Comparison of ENCODE assay signal across 24 cellular contexts in the genomic region with DNA sequence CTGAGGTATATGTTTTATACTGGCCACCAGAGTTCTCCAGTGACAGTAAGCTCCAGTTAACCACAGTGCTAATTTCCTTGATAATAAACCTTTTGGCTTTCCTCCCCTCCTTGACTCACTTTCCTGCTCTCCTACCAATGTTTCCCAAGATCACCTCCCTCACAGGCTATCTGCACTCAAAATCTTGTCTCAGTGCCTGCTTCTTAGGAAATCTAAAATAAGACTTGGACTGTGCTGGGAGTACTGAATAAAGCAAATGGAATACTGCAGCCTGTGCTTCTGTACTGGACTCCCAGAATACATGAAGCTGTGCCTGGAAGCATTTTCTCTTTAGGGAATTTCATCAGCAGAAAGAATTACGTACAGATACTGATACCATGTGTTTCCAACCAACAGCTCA. TPM values are rescaled to one million over a fixed set of nuclear protein-coding genes. Genes with fewer than 3 reads are reported as not detected.
DNase-seq lines count a peak whose midpoint lies in the region; ATAC-seq, FAIRE-seq and TF ChIP-seq lines count a peak whose summit lies in the region.
"Had no signal": no experiment of that assay in that cellular context is flagged by ENCODE, and none has a peak within 500 bp of the region (broad histone marks: within the 10 kb centered on the region; RNA-seq: fewer than 3 reads in every experiment).

No MANE protein-coding gene starts in this region.

- peak overlapping the region; percentile 48; the same call in 1 of the 2 replicates for H2AFZ ChIP-seq in Karpas-422 (ENCODE audit: low read length)
- no peak overlapping the region for H2AFZ ChIP-seq in astrocyte (ENCODE audit: low read depth, low read length)
- no peak overlapping the region for H2AFZ ChIP-seq in PC-3 (ENCODE audit: low read length)

- no peak for DNase-seq in T-helper 2 cell treated with Interferon-gamma antibody and Interleukin-4, amounts not matched to agents 5 μg/mL and 100 μg/mL, for 36 hours (ENCODE audit: low spot score)
- DNase-seq in T-helper 2 cell (no peak), Karpas-422 (no peak), astrocyte (ENCODE audit: low read depth) (no peak), right cardiac atrium (no peak), PC-3 (no peak), right lobe of liver (no peak)
- DNase-seq: 8988T; activated CD8-positive, alpha-beta T cell treated with anti-CD3 and anti-CD28 coated beads for 36 hours; activated effector memory CD4-positive, alpha-beta T cell treated with anti-CD3 and anti-CD28 coated beads, Interleukin-2, amount 50 U/mL, for 16 hours; aorta; DMS 273 treated with DMSO at 0.1 percent for 48 hours; effector memory CD4-positive, alpha-beta T cell; GF-D8; heart right ventricle; NCI-H1105 treated with DMSO at 0.1 percent for 48 hours; NCI-H2081 treated with DMSO at 0.1 percent for 48 hours; NCI-H510A treated with DMSO at 0.1 percent for 48 hours; ovary; Right ventricle myocardium superior; stimulated activated naive CD4-positive, alpha-beta T cell treated with Interleukin-2 at 50 U/mL for 16 hours; transverse colon had no signal

- H3K9me2 ChIP-seq in Karpas-422 (replicated peaks; ENCODE audit: insufficient read depth, low read length) (no peaks in the 10 kb centered on the region), PC-3 (replicated peaks; ENCODE audit: low read length) (no peaks in the 10 kb centered on the region)

- POLR2A ChIA-PET in PC-3 (lab: Charles Lee; ENCODE audit: unreplicated experiment) = no interaction called here

- no peak overlapping the region for H3K4me2 ChIP-seq in Karpas-422 (ENCODE audit: low read depth, low read length, poor library complexity, severe bottlenecking)
- H3K4me2 ChIP-seq in astrocyte (ENCODE audit: low read length) = no peak overlapping the region
- no peak overlapping the region for H3K4me2 ChIP-seq in PC-3 (ENCODE audit: low read length)

- WGBS in right cardiac atrium = 83% methylated on average over 1 of the region's 1 CpG
- WGBS in right lobe of liver (ENCODE audit: insufficient coverage, low coverage, low lambda C conversion rate, missing lambda C conversion rate) = 57% methylated on average over 1 of the region's 1 CpG

- H3K79me2 ChIP-seq in Karpas-422 (ENCODE audit: low read length) = peaks cover 33% of the 10 kb centered on the region
- H3K79me2 ChIP-seq in astrocyte (ENCODE audit: insufficient read depth, low read length) = peaks cover 33% of the 10 kb centered on the region
- H3K79me2 ChIP-seq in PC-3 (ENCODE audit: low read length) = peaks cover 34% of the 10 kb centered on the region

- ATAC-seq in right cardiac atrium (no peak), PC-3 (no peak), right lobe of liver (no peak)
- ATAC-seq: activated CD8-positive, alpha-beta T cell treated with anti-CD3 and anti-CD28 coated beads for 36 hours; heart right ventricle had no signal

- no TSS peak for BruUV-seq in PC-3 (replicated peaks; lab: Mats Ljungman, UMichigan)

- H3K27ac Mint-ChIP-seq in T-helper 2 cell treated with Interferon-gamma antibody and Interleukin-4, amounts not matched to agents 5 μg/mL and 100 μg/mL, for 36 hours = peak overlapping the region; percentile 96
- H3K27ac Mint-ChIP-seq in astrocyte (ENCODE audit: unreplicated experiment) (peak overlapping the region; percentile 4), nephron (peak overlapping the region; percentile 92 to 98 (median 94))

- H3K9ac ChIP-seq in Karpas-422 (ENCODE audit: low read length) = no peak overlapping the region
- no peak overlapping the region for H3K9ac ChIP-seq in astrocyte (ENCODE audit: low read length)
- no peak overlapping the region for H3K9ac ChIP-seq in PC-3 (ENCODE audit: low read length)

- TF ChIP-seq POLR2A in right lobe of liver (IDR thresholded peaks at IDR 0.05) = no peak

- intact Hi-C loops in right cardiac atrium (cut with DNase I) = no loop called here
- intact Hi-C loops in PC-3 (cut with micrococcal nuclease) = loop anchor here (5.0 kb wide), 2 partner anchors 53 to 113 kb away; a partner anchor contains a TSS
- intact Hi-C loops in right lobe of liver (cut with DNase I) = no loop called here

- H3K9me3 ChIP-seq in Karpas-422 (ENCODE audit: low read length) (no peaks in the 10 kb centered on the region), astrocyte (ENCODE audit: insufficient read depth, low read depth, low read length) (no peaks in the 10 kb centered on the region), right cardiac atrium (ENCODE audit: control insufficient read depth, low read length) (no peaks in the 10 kb centered on the region), PC-3 (ENCODE audit: low read length) (no peaks in the 10 kb centered on the region), right lobe of liver (no peaks in the 10 kb centered on the region)
- H3K9me3 ChIP-seq: heart right ventricle, ovary, transverse colon had no signal

- H3K36me3 ChIP-seq in Karpas-422 (ENCODE audit: insufficient read depth, low read length) = no peaks in the 10 kb centered on the region
- H3K36me3 ChIP-seq in astrocyte (ENCODE audit: insufficient read depth, low read length) = no peaks in the 10 kb centered on the region
- no peaks in the 10 kb centered on the region for H3K36me3 ChIP-seq in PC-3 (ENCODE audit: low read depth, low read length)
- H3K36me3 ChIP-seq in right lobe of liver = no peaks in the 10 kb centered on the region
- H3K36me3 ChIP-seq: heart right ventricle, ovary, transverse colon had no signal

- no peaks in the 10 kb centered on the region for H3K9me3 Mint-ChIP-seq in T-helper 2 cell treated with Interferon-gamma antibody and Interleukin-4, amounts not matched to agents 5 μg/mL and 100 μg/mL, for 36 hours
- H3K9me3 Mint-ChIP-seq in astrocyte (ENCODE audit: unreplicated experiment) (no peaks in the 10 kb centered on the region), nephron (no peaks in the 10 kb centered on the region)
- H3K9me3 Mint-ChIP-seq: activated CD8-positive, alpha-beta T cell treated with anti-CD3 and anti-CD28 coated beads for 36 hours had no signal

- peaks cover 5% of the 10 kb centered on the region; the same call in 1 of the 2 replicates for H4K20me1 ChIP-seq in Karpas-422 (ENCODE audit: insufficient read depth, low read depth, low read length)
- peaks cover 6% of the 10 kb centered on the region for H4K20me1 ChIP-seq in astrocyte (ENCODE audit: insufficient read depth, low read length)
- H4K20me1 ChIP-seq in PC-3 (ENCODE audit: low read length) = peaks cover 17% of the 10 kb centered on the region; the same call in 1 of the 2 replicates

- no peak overlapping the region for H3K4me3 Mint-ChIP-seq in T-helper 2 cell treated with Interferon-gamma antibody and Interleukin-4, amounts not matched to agents 5 μg/mL and 100 μg/mL, for 36 hours
- H3K4me3 Mint-ChIP-seq in astrocyte (ENCODE audit: unreplicated experiment) (no peak overlapping the region), nephron (peak overlapping the region; percentile 94 to 99 (median 96))

- H3K4me1 Mint-ChIP-seq in T-helper 2 cell treated with Interferon-gamma antibody and Interleukin-4, amounts not matched to agents 5 μg/mL and 100 μg/mL, for 36 hours (ENCODE audit: low read depth) = peaks cover 32% of the 10 kb centered on the region
- H3K4me1 Mint-ChIP-seq in astrocyte (ENCODE audit: low read depth, unreplicated experiment) (peaks cover 9% of the 10 kb centered on the region), nephron (peaks cover 38% of the 10 kb centered on the region)

- FAIRE-seq in astrocyte (lab: Jason Lieb, UNC) = no peak
- FAIRE-seq: HTR-8/SVneo had no signal

- H3K27ac ChIP-seq in Karpas-422 (ENCODE audit: low read length) = no peak overlapping the region
- no peak overlapping the region for H3K27ac ChIP-seq in astrocyte (ENCODE audit: low read depth, low read length)
- no peak overlapping the region for H3K27ac ChIP-seq in right cardiac atrium (ENCODE audit: low read length)
- H3K27ac ChIP-seq in PC-3 (ENCODE audit: low read length) = no peak overlapping the region
- no peak overlapping the region for H3K27ac ChIP-seq in right lobe of liver
- H3K27ac ChIP-seq: heart right ventricle, ovary had no signal

- H3F3A ChIP-seq in PC-3 (ENCODE audit: low read length, unreplicated experiment) = no peaks in the 10 kb centered on the region

- no peak for TF ChIP-seq CTCF in astrocyte (IDR thresholded peaks at IDR 0.05; ENCODE audit: insufficient read depth, low read depth, low read length)
- TF ChIP-seq CTCF in nephron (IDR thresholded peaks at IDR 0.05; ENCODE audit: unreplicated experiment in 3 of 3) = no peak
- TF ChIP-seq CTCF in PC-3 (conservative IDR thresholded peaks at IDR 0.05; ENCODE audit: low read depth, low read length) = no peak
- no peak for TF ChIP-seq CTCF in right lobe of liver (IDR thresholded peaks at IDR 0.05)

- CTCF ChIA-PET in PC-3 (lab: Charles Lee) = no interaction called here

- H3K4me1 ChIP-seq in Karpas-422 (ENCODE audit: low read length) = peaks cover 42% of the 10 kb centered on the region
- peaks cover 11% of the 10 kb centered on the region for H3K4me1 ChIP-seq in astrocyte (ENCODE audit: insufficient read depth, low read length)
- H3K4me1 ChIP-seq in right cardiac atrium (ENCODE audit: control insufficient read depth, insufficient read depth, low read length) = no peaks in the 10 kb centered on the region
- H3K4me1 ChIP-seq in PC-3 (ENCODE audit: insufficient read depth, low read length) = peaks cover 18% of the 10 kb centered on the region
- peaks cover 0 to 13% (median 1%) of the 10 kb centered on the region in 4 donors for H3K4me1 ChIP-seq in right lobe of liver

- H3K36me3 Mint-ChIP-seq in T-helper 2 cell treated with Interferon-gamma antibody and Interleukin-4, amounts not matched to agents 5 μg/mL and 100 μg/mL, for 36 hours (ENCODE audit: low read depth) = peaks cover 11% of the 10 kb centered on the region
- H3K36me3 Mint-ChIP-seq in astrocyte (ENCODE audit: low read depth, unreplicated experiment) = no peaks in the 10 kb centered on the region
- peaks cover 4% of the 10 kb centered on the region for H3K36me3 Mint-ChIP-seq in nephron (ENCODE audit: low read depth)

- H3K27me3 Mint-ChIP-seq in T-helper 2 cell treated with Interferon-gamma antibody and Interleukin-4, amounts not matched to agents 5 μg/mL and 100 μg/mL, for 36 hours (ENCODE audit: low read depth) = no peaks in the 10 kb centered on the region
- no peaks in the 10 kb centered on the region for H3K27me3 Mint-ChIP-seq in astrocyte (ENCODE audit: low read depth, unreplicated experiment)
- no peaks in the 10 kb centered on the region for H3K27me3 Mint-ChIP-seq in nephron (ENCODE audit: low read depth)
- H3K27me3 Mint-ChIP-seq: activated CD8-positive, alpha-beta T cell treated with anti-CD3 and anti-CD28 coated beads for 36 hours had no signal

- H3K27me3 ChIP-seq in Karpas-422 (ENCODE audit: low read length) = no peaks in the 10 kb centered on the region
- H3K27me3 ChIP-seq in astrocyte (ENCODE audit: insufficient read depth, low read length) = no peaks in the 10 kb centered on the region
- H3K27me3 ChIP-seq in right cardiac atrium (ENCODE audit: control insufficient read depth, insufficient read depth) = no peaks in the 10 kb centered on the region
- H3K27me3 ChIP-seq in PC-3 (ENCODE audit: low read length) = no peaks in the 10 kb centered on the region
- H3K27me3 ChIP-seq in right lobe of liver = no peaks in the 10 kb centered on the region
- H3K27me3 ChIP-seq: heart right ventricle, ovary, transverse colon had no signal

- H3K4me3 ChIP-seq in Karpas-422 (ENCODE audit: low read length) (no peak overlapping the region), astrocyte (ENCODE audit: insufficient read depth, low read depth, low read length) (no peak overlapping the region), right cardiac atrium (ENCODE audit: low read length) (no peak overlapping the region), PC-3 (ENCODE audit: low read length) (no peak overlapping the region), right lobe of liver (no peak overlapping the region)
- H3K4me3 ChIP-seq: heart right ventricle, ovary, transverse colon had no signal

RNA-seq across cellular contexts. Expression of a gene that starts 1.7 kb away (rescaled TPM):
- 74.2 and 128 TPM in 2 replicates for total RNA-seq in Karpas-422 (2014; rRNA removed; shearing (Covaris generic); ENCODE audit: low replicate concordance)
- total RNA-seq in astrocyte = 39.8 and 48.9 TPM in 2 replicates
- 10 to 100 TPM; 23.2 to 26.7 (median 25.9) TPM for total RNA-seq in right cardiac atrium
- 3.6 TPM for polyA plus RNA-seq in right cardiac atrium
- total RNA-seq in PC-3 (2014; rRNA removed) = 26.7 and 33.6 TPM in 2 replicates
- total RNA-seq in right lobe of liver = 10 to 100 TPM; 12.0 to 20.8 (median 14.6) TPM

RNA-seq across cellular contexts. Expression of a gene that starts 52.9 kb away (rescaled TPM):
- total RNA-seq in Karpas-422 (2014; rRNA removed; shearing (Covaris generic); ENCODE audit: low replicate concordance) = 127 and 197 TPM in 2 replicates
- 120 and 132 TPM in 2 replicates for total RNA-seq in astrocyte
- total RNA-seq in right cardiac atrium = 100 to 1,000 TPM; 103 to 119 (median 112) TPM
- polyA plus RNA-seq in right cardiac atrium = 91.8 TPM
- total RNA-seq in PC-3 (2014; rRNA removed) = 61.9 and 85.2 TPM in 2 replicates
- 10 to 100 TPM; 52.2 to 75.6 (median 64.0) TPM for total RNA-seq in right lobe of liver

Comparison
In these comparisons a context has a peak if more than half of its experiments do, and no peak if none do; other contexts are left out.
1. H3K27ac Mint-ChIP-seq: peak in every context shown above with its lines; median percentile 96 in T-helper 2 cell treated with Interferon-gamma antibody and Interleukin-4, amounts not matched to agents 5 μg/mL and 100 μg/mL, for 36 hours; 94 in nephron; 4 in astrocyte.
2. H3K4me3 Mint-ChIP-seq: peak in nephron (3 of 3); none in T-helper 2 cell treated with Interferon-gamma antibody and Interleukin-4, amounts not matched to agents 5 μg/mL and 100 μg/mL, for 36 hours (single experiment) and astrocyte (single experiment).